Comparison of ENCODE assay signal across 12 cellular contexts in genomic region chr18:63850636-63851035, GRCh38. TPM values are rescaled to one million over a fixed set of nuclear protein-coding genes. Genes with fewer than 3 reads are reported as not detected.
A peak's percentile ranks its signal among the peaks of the same experiment; 100 is the strongest.
DNase-seq lines count a peak whose midpoint lies in the region; ATAC-seq and TF ChIP-seq lines count a peak whose summit lies in the region.
"Had no signal": no experiment of that assay in that cellular context is flagged by ENCODE, and none has a peak within 500 bp of the region (broad histone marks: within the 10 kb centered on the region; RNA-seq: fewer than 3 reads in every experiment).

No MANE protein-coding gene starts in this region.

- dilution Hi-C loops in mammary epithelial cell (cut with HindIII; ENCODE audit: low sequenced_read_pairs): no loop called here

- no peaks in the 10 kb centered on the region for H3K79me2 ChIP-seq in mammary epithelial cell (ENCODE audit: insufficient read depth, low read length)

- H3K27me3 ChIP-seq in mammary epithelial cell (ENCODE audit: insufficient read depth, low read length) (no peaks in the 10 kb centered on the region), breast epithelium (no peaks in the 10 kb centered on the region)
- H3K27me3 ChIP-seq: BE2C had no signal

- H3K36me3 ChIP-seq in mammary epithelial cell (ENCODE audit: insufficient read depth, low read length) (no peaks in the 10 kb centered on the region), breast epithelium (no peaks in the 10 kb centered on the region), SK-N-MC (ENCODE audit: insufficient read depth, low read length) (no peaks in the 10 kb centered on the region)
- H3K36me3 ChIP-seq: BE2C had no signal

- 3% methylated on average over 2 of the region's 2 CpGs for WGBS in mammary epithelial cell (ENCODE audit: low coverage, missing lambda C conversion rate)

- DNase-seq in mammary epithelial cell: no peak
- DNase-seq in breast epithelium (ENCODE audit: low spot score in 2 of 2): no peak
- DNase-seq in SK-N-MC (ENCODE audit: low read depth, low spot score): no peak
- DNase-seq in activated gamma-delta T cell treated with Interleukin-2 at 50 U/mL for 16 hours: no peak
- no peak for DNase-seq in GM19238 (ENCODE audit: insufficient read length, low spot score)
- DNase-seq: CD8-positive, alpha-beta T cell; GDM1 had no signal

- H3K4me2 ChIP-seq in mammary epithelial cell (ENCODE audit: insufficient read depth, low read depth, low read length): peak overlapping the region; percentile 53

- intact Hi-C loops in mammary epithelial cell (cut with micrococcal nuclease) (loop anchor here (1.0 kb wide), 3 partner anchors 32 to 129 kb away; no protein-coding TSS in a partner anchor), breast epithelium (cut with DNase I; ENCODE audit: low total_unique reads) (no loop called here)

- TF ChIP-seq CTCF in mammary epithelial cell (conservative IDR thresholded peaks at IDR 0.05 in 1 of 2, IDR thresholded peaks at IDR 0.05 in 1 of 2; ENCODE audit: extremely low read depth in 1 of 2, insufficient read depth in 1 of 2, low read depth in 1 of 2, low read length in 2 of 2) (no peak), breast epithelium (IDR thresholded peaks at IDR 0.05) (no peak)

- no peaks in the 10 kb centered on the region for H4K20me1 ChIP-seq in mammary epithelial cell (ENCODE audit: insufficient read depth, low read length)

- no peak for TF ChIP-seq POLR2A in breast epithelium (IDR thresholded peaks at IDR 0.05)

- CTCF ChIA-PET in mammary epithelial cell (lab: Charles Lee; ENCODE audit: low non-redundant PET): no interaction called here

- ATAC-seq in esophagus mucosa (peak; percentile 70), GM18867 (IDR thresholded peaks at IDR 0.05; ENCODE audit: unreplicated experiment) (no peak)
- ATAC-seq: CD8-positive, alpha-beta T cell had no signal

- H3K27ac ChIP-seq in mammary epithelial cell (ENCODE audit: insufficient read depth, low read depth, low read length) (no peak overlapping the region), breast epithelium (no peak overlapping the region), SK-N-MC (peak overlapping the region; percentile 56; the same call in 1 of the 2 replicates)
- H3K27ac ChIP-seq: C4-2B had no signal

- BruUV-seq in mammary epithelial cell (replicated peaks; lab: Mats Ljungman, UMichigan): no TSS peak

- H3K4me1 ChIP-seq in mammary epithelial cell (ENCODE audit: insufficient read depth, low read length) (peaks cover 10% of the 10 kb centered on the region), breast epithelium (no peaks in the 10 kb centered on the region)
- H3K4me1 ChIP-seq: BE2C had no signal

- no peaks in the 10 kb centered on the region for H3K9me3 ChIP-seq in mammary epithelial cell (replicated peaks; ENCODE audit: insufficient read depth, low read length)
- H3K9me3 ChIP-seq in breast epithelium: no peaks in the 10 kb centered on the region
- H3K9me3 ChIP-seq in SK-N-MC (ENCODE audit: low read depth, low read length): no peaks in the 10 kb centered on the region
- H3K9me3 ChIP-seq: BE2C had no signal

- peak overlapping the region; percentile 75 for H2AFZ ChIP-seq in mammary epithelial cell (ENCODE audit: low read depth, low read length)

- in situ Hi-C loops in mammary epithelial cell (cut with MboI; ENCODE audit: low sequenced_read_pairs in 2 of 2): loop anchor here (10.0 kb wide), 2 partner anchors 84 to 94 kb away; partner anchors contain the start of gene HMSD (in 1 of the 2)

- no peak overlapping the region for H3K9ac ChIP-seq in mammary epithelial cell (ENCODE audit: insufficient read depth, low read length)
- H3K9ac ChIP-seq in SK-N-MC (ENCODE audit: insufficient read length): no peak overlapping the region

- no peak overlapping the region for H3K4me3 ChIP-seq in mammary epithelial cell (replicated peaks in 1 of 3; ENCODE audit: insufficient read depth in 1 of 3, low read depth in 2 of 3, low read length in 3 of 3)
- H3K4me3 ChIP-seq in breast epithelium: no peak overlapping the region
- H3K4me3 ChIP-seq in SK-N-MC: no peak overlapping the region

RNA-seq across cellular contexts. Expression of gene SERPINB2, which starts 36.9 kb away (rescaled TPM):
- total RNA-seq in mammary epithelial cell (10 to 100 TPM in 1 of 2 donors, under 1 TPM in 1; 0.67 to 60.3 TPM), breast epithelium (10 to 100 TPM in 1 of 3 donors, under 1 TPM in 1, not detected in 1; 0.32 to 16.2 TPM), esophagus mucosa (139 TPM)
- 30.6 TPM for polyA plus RNA-seq in mammary epithelial cell
- polyA minus RNA-seq in mammary epithelial cell: 22.2 TPM
- total RNA-seq: CD8-positive, alpha-beta T cell had no signal

RNA-seq across cellular contexts. Expression of gene SERPINB10, which starts 57.1 kb away (rescaled TPM):
- total RNA-seq in mammary epithelial cell (not detected), breast epithelium (under 1 TPM in 1 of 3 donors, not detected in 2; 0.15 TPM), esophagus mucosa (0.36 TPM)
- 0.07 TPM for polyA plus RNA-seq in mammary epithelial cell
- polyA minus RNA-seq in mammary epithelial cell: not detected
- total RNA-seq: CD8-positive, alpha-beta T cell; HepG2 had no signal
- polyA plus RNA-seq: HepG2 had no signal
